ENCODE assay signal across 24 cellular contexts in the genomic region with DNA sequence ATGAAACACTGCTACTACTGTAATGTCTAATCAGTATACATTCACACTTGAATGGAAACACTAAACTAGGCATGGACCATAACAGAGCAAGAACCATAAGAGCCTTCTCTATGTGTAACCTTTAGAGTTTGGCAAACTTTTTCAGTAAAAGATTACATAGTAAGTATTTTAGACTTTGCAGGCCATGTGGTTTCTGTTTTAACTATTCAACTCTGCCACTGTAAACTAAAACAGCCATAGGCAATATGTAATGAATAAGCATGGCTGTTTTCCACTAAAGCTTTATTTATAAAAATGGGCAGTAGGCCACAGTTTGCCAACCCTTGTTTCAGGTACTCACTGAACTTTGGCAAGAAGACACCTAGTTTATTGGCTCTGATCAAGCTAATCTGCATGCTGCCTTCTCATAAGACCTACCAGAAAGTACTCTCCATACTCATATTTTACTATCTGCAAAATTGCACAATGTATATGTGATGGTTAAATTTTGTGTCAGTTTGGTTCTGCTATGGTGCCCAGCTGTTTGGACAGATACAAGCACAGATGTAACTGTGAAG. TPM values are rescaled to one million over a fixed set of nuclear protein-coding genes. Genes with fewer than 3 reads are reported as not detected.
A peak's percentile ranks its signal among the peaks of the same experiment; 100 is the strongest.
DNase-seq lines count a peak whose midpoint lies in the region; ATAC-seq and TF ChIP-seq lines count a peak whose summit lies in the region.
"Had no signal": no experiment of that assay in that cellular context is flagged by ENCODE, and none has a peak within 500 bp of the region (broad histone marks: within the 10 kb centered on the region; RNA-seq: fewer than 3 reads in every experiment).

No MANE protein-coding gene starts in this region.

- H3K27me3 Mint-ChIP-seq in endodermal cell (ENCODE audit: insufficient read depth): no peaks in the 10 kb centered on the region

- H3K9ac ChIP-seq in endodermal cell (ENCODE audit: extremely low read depth, low read length, poor library complexity, severe bottlenecking): no peak overlapping the region
- H3K9ac ChIP-seq: BLaER1 had no signal

- no peak overlapping the region for H3K27ac Mint-ChIP-seq in endodermal cell
- H3K27ac Mint-ChIP-seq: activated CD4-positive, alpha-beta memory T cell treated with anti-CD3 and anti-CD28 coated beads, Interleukin-2, amount 10 ng/mL, durations not matched to agents 7 days and 5 days; T-helper 2 cell treated with Interferon-gamma antibody and Interleukin-4, amounts not matched to agents 5 μg/mL and 100 μg/mL, for 36 hours; WTC11 had no signal

- TF ChIP-seq CTCF in left ventricle myocardium inferior (IDR thresholded peaks at IDR 0.05; ENCODE audit: borderline replicate concordance): no peak
- TF ChIP-seq CTCF in endodermal cell (conservative IDR thresholded peaks at IDR 0.05): no peak

- H3K9me3 Mint-ChIP-seq in endodermal cell: no peaks in the 10 kb centered on the region
- H3K9me3 Mint-ChIP-seq: activated CD4-positive, alpha-beta memory T cell treated with anti-CD3 and anti-CD28 coated beads, Interleukin-2, amount 10 ng/mL, durations not matched to agents 7 days and 5 days; T-helper 2 cell treated with Interferon-gamma antibody and Interleukin-4, amounts not matched to agents 5 μg/mL and 100 μg/mL, for 36 hours; WTC11 had no signal

- peaks cover 24% of the 10 kb centered on the region for H3K4me1 Mint-ChIP-seq in endodermal cell
- H3K4me1 Mint-ChIP-seq: activated CD4-positive, alpha-beta memory T cell treated with anti-CD3 and anti-CD28 coated beads, Interleukin-2, amount 10 ng/mL, durations not matched to agents 7 days and 5 days had no signal

- DNase-seq in left ventricle myocardium inferior (no peak), Right ventricle myocardium superior (no peak), fibroblast of peridontal ligament (ENCODE audit: extremely low read depth) (peak; percentile 66), renal cortical epithelial cell (ENCODE audit: low read depth) (peak; percentile 61), NCI-H187 (lab: John Stamatoyannopoulos, UW) (no peak), posterior vena cava (ENCODE audit: low spot score) (no peak), HPDE6-E6E7 (ENCODE audit: extremely low spot score) (no peak), endodermal cell (no peak)
- DNase-seq: activated CD4-positive, alpha-beta memory T cell treated with anti-CD3 and anti-CD28 coated beads, Interleukin-2, amount 10 ng/mL, durations not matched to agents 7 days and 5 days; amygdala; Calu3; caudate nucleus; dorsolateral prefrontal cortex; NCI-H1105; NCI-H2081; NCI-H446 treated with DMSO at 0.1 percent for 48 hours; NK-92 treated with Interleukin-12 subunit alpha and Interleukin-12 subunit beta, amount 100 ng/mL, for 24 hours had no signal

- H3K9me3 ChIP-seq in left ventricle myocardium inferior (replicated peaks) (no peaks in the 10 kb centered on the region), endodermal cell (ENCODE audit: control insufficient read depth, low read length) (no peaks in the 10 kb centered on the region)
- H3K9me3 ChIP-seq: BLaER1, HAP-1, tibial nerve had no signal

- H3K4me3 ChIP-seq in left ventricle myocardium inferior (no peak overlapping the region), endodermal cell (ENCODE audit: low read length) (no peak overlapping the region)
- H3K4me3 ChIP-seq: BLaER1, dorsolateral prefrontal cortex, HAP-1, tibial nerve had no signal

- H3K27me3 ChIP-seq in left ventricle myocardium inferior (ENCODE audit: low read depth): no peaks in the 10 kb centered on the region
- no peaks in the 10 kb centered on the region for H3K27me3 ChIP-seq in endodermal cell (ENCODE audit: control insufficient read depth, insufficient read depth, low read length, poor library complexity, severe bottlenecking)
- H3K27me3 ChIP-seq: BLaER1, dorsolateral prefrontal cortex, tibial nerve had no signal

- ATAC-seq in Right ventricle myocardium superior (ENCODE audit: poor library complexity): no peak
- ATAC-seq: SK-N-SH treated with all-trans-retinoic acid at 6 μM for 48 hours, WTC11 had no signal

- H3K36me3 ChIP-seq in left ventricle myocardium inferior (no peaks in the 10 kb centered on the region), endodermal cell (ENCODE audit: control insufficient read depth, insufficient read depth, low read length) (peaks cover 5% of the 10 kb centered on the region)
- H3K36me3 ChIP-seq: BLaER1, HAP-1 had no signal

- intact Hi-C loops in left ventricle myocardium inferior (cut with micrococcal nuclease) (no loop called here), Right ventricle myocardium superior (cut with DNase I) (no loop called here), posterior vena cava (cut with DNase I) (no loop called here)

- no peak overlapping the region for H3K4me3 Mint-ChIP-seq in endodermal cell
- H3K4me3 Mint-ChIP-seq: activated CD4-positive, alpha-beta memory T cell treated with anti-CD3 and anti-CD28 coated beads, Interleukin-2, amount 10 ng/mL, durations not matched to agents 7 days and 5 days; T-helper 2 cell treated with Interferon-gamma antibody and Interleukin-4, amounts not matched to agents 5 μg/mL and 100 μg/mL, for 36 hours; WTC11 had no signal

- H3K27ac ChIP-seq in left ventricle myocardium inferior (replicated peaks): peak overlapping the region; percentile 62
- no peak overlapping the region for H3K27ac ChIP-seq in endodermal cell (ENCODE audit: low read depth, low read length)
- H3K27ac ChIP-seq: BLaER1, dorsolateral prefrontal cortex, epithelial cell of prostate, tibial nerve had no signal

- no peaks in the 10 kb centered on the region for H3K36me3 Mint-ChIP-seq in endodermal cell (ENCODE audit: low read depth)

- peaks cover 87% of the 10 kb centered on the region for H3K4me1 ChIP-seq in left ventricle myocardium inferior
- H3K4me1 ChIP-seq in endodermal cell (ENCODE audit: control insufficient read depth, insufficient read depth, low read length): peaks cover 6% of the 10 kb centered on the region
- H3K4me1 ChIP-seq: BLaER1 had no signal

RNA-seq across cellular contexts. Expression of gene UACA, which starts 46.0 kb away (rescaled TPM):
- 33.7 TPM for total RNA-seq in left ventricle myocardium inferior
- 27.9 TPM for total RNA-seq in Right ventricle myocardium superior
- 42.9 and 48.0 TPM in 2 replicates for total RNA-seq in renal cortical epithelial cell
- 100 to 1,000 TPM in 1 of 2 donors, 10 to 100 TPM in 1; 86.6 to 114 TPM for total RNA-seq in posterior vena cava
- total RNA-seq in endodermal cell: 10 to 100 TPM; 49.7 to 67.1 TPM
- polyA plus RNA-seq in endodermal cell (2013, experiment 1 of 2): 40.9 TPM
- polyA plus RNA-seq in endodermal cell (2013, experiment 2 of 2): 41.7 TPM

Comparison
In these comparisons a context has a peak if more than half of its experiments do, and no peak if none do; other contexts are left out.
1. DNase-seq: peak in fibroblast of peridontal ligament (single experiment) and renal cortical epithelial cell (single experiment); none in left ventricle myocardium inferior (single experiment), Right ventricle myocardium superior (single experiment), NCI-H187 (0 of 2), posterior vena cava (single experiment), HPDE6-E6E7 (single experiment) and endodermal cell (single experiment).